9 cellular contexts compared by ENCODE assay signal in genomic region chr1:99004270-99005141, GRCh38. TPM values are rescaled to one million over a fixed set of nuclear protein-coding genes. Genes with fewer than 3 reads are reported as not detected.
A peak's percentile ranks its signal among the peaks of the same experiment; 100 is the strongest.
DNase-seq lines count a peak whose midpoint lies in the region; ATAC-seq and TF ChIP-seq lines count a peak whose summit lies in the region.
"Had no signal": no experiment of that assay in that cellular context is flagged by ENCODE, and none has a peak within 500 bp of the region (broad histone marks: within the 10 kb centered on the region; RNA-seq: fewer than 3 reads in every experiment).

Gene PLPPR5, minus strand, starts transcription at chr1:99004861. Its CDS starts 190 bp downstream, at chr1:99004671.

- H3K9me3 ChIP-seq in GM23248 (ENCODE audit: low read depth) = no peaks in the 10 kb centered on the region
- peaks cover 0 to 3% of the 10 kb centered on the region in 2 donors for H3K9me3 ChIP-seq in lung (ENCODE audit: control insufficient read depth in 2 of 2, insufficient read depth in 1 of 2, low read length in 1 of 2)
- H3K9me3 ChIP-seq in testis = no peaks in the 10 kb centered on the region

- no peak within 1 kb of the TSS for H3K27ac ChIP-seq in GM23248
- H3K27ac ChIP-seq in coronary artery = no peak within 1 kb of the TSS
- H3K27ac ChIP-seq in lung (ENCODE audit: low read depth in 1 of 2, low read length in 1 of 2) = no peak within 1 kb of the TSS
- H3K27ac ChIP-seq in testis = no peak within 1 kb of the TSS

- peak within 1 kb of the TSS; percentile 58 for H3K4me3 Mint-ChIP-seq in T-helper 2 cell treated with Interferon-gamma antibody and Interleukin-4, amounts not matched to agents 5 μg/mL and 100 μg/mL, for 36 hours

- intact Hi-C loops in testis (cut with DNase I; ENCODE audit: low total_unique reads) = no loop called here

- H3K27me3 ChIP-seq in GM23248 (replicated peaks; ENCODE audit: insufficient read depth) = peaks cover 34% of the 10 kb centered on the region
- H3K27me3 ChIP-seq in lung (ENCODE audit: control insufficient read depth, insufficient read depth) = peaks cover 6% of the 10 kb centered on the region
- H3K27me3 ChIP-seq in testis = no peaks in the 10 kb centered on the region

- H3K9ac ChIP-seq in GM23248 = no peak within 1 kb of the TSS

- H3K79me2 ChIP-seq in GM23248 (ENCODE audit: insufficient read depth) = no peaks in the 10 kb centered on the region

- no peaks in the 10 kb centered on the region for H4K20me1 ChIP-seq in GM23248 (ENCODE audit: insufficient read depth)

- in situ Hi-C loops in GM23248 (cut with MboI) = no loop called here

- H3K36me3 ChIP-seq in GM23248 (ENCODE audit: low read depth) = no peaks in the 10 kb centered on the region
- no peaks in the 10 kb centered on the region for H3K36me3 ChIP-seq in lung (ENCODE audit: control insufficient read depth in 2 of 2, insufficient read depth in 2 of 2, low read length in 2 of 2)
- H3K36me3 ChIP-seq in testis (ENCODE audit: low read depth, missing control alignments) = no peaks in the 10 kb centered on the region

- H3K9me2 ChIP-seq in GM23248 (ENCODE audit: insufficient read depth) = no peaks in the 10 kb centered on the region

- H3K27ac Mint-ChIP-seq in T-helper 2 cell treated with Interferon-gamma antibody and Interleukin-4, amounts not matched to agents 5 μg/mL and 100 μg/mL, for 36 hours = no peak within 1 kb of the TSS

- H3K4me2 ChIP-seq in GM23248 (ENCODE audit: unreplicated experiment) = peak within 1 kb of the TSS; percentile 88

- TF ChIP-seq POLR2A in testis (IDR thresholded peaks at IDR 0.05) = no peak

- no peaks in the 10 kb centered on the region for H3K36me3 Mint-ChIP-seq in T-helper 2 cell treated with Interferon-gamma antibody and Interleukin-4, amounts not matched to agents 5 μg/mL and 100 μg/mL, for 36 hours (ENCODE audit: low read depth)

- peaks cover 2% of the 10 kb centered on the region for H3K4me1 Mint-ChIP-seq in T-helper 2 cell treated with Interferon-gamma antibody and Interleukin-4, amounts not matched to agents 5 μg/mL and 100 μg/mL, for 36 hours (ENCODE audit: low read depth)

- H3K4me3 ChIP-seq in GM23248 = peak within 1 kb of the TSS; percentile 70
- H3K4me3 ChIP-seq in coronary artery = peak within 1 kb of the TSS; percentile 73
- no peak within 1 kb of the TSS for H3K4me3 ChIP-seq in lung
- peak within 1 kb of the TSS; percentile 44 to 46 for H3K4me3 ChIP-seq in testis

- ATAC-seq in lung (ENCODE audit: insufficient read depth, low FRiP score) (peak; percentile 24), HG03520 (IDR thresholded peaks at IDR 0.05; ENCODE audit: unreplicated experiment) (no peak)

- H2AFZ ChIP-seq in GM23248 = peak within 1 kb of the TSS; percentile 61

- 2 to 3% methylated on average over 58 to 88 of the region's 101 CpGs for WGBS in GM23248 (ENCODE audit: low coverage in 1 of 2, low lambda C conversion rate in 2 of 2, missing lambda C conversion rate in 2 of 2), 2 experiments
- WGBS in lung, 2 donors = 1% methylated on average over 59 to 101 of the region's 101 CpGs
- 3% methylated on average over 91 of the region's 101 CpGs; no CpG with 5 or more reads in 1 of the 2 donors for WGBS in testis, 2 donors

- H3F3A ChIP-seq in GM23248 (ENCODE audit: insufficient read depth) = no peaks in the 10 kb centered on the region

- H3K9me3 Mint-ChIP-seq in T-helper 2 cell treated with Interferon-gamma antibody and Interleukin-4, amounts not matched to agents 5 μg/mL and 100 μg/mL, for 36 hours = no peaks in the 10 kb centered on the region

- H3K4me1 ChIP-seq in GM23248 (ENCODE audit: insufficient read depth) = peaks cover 4% of the 10 kb centered on the region
- H3K4me1 ChIP-seq in lung (ENCODE audit: control insufficient read depth in 2 of 2, insufficient read depth in 2 of 2, low read length in 2 of 2) = peaks cover 0 to 9% of the 10 kb centered on the region in 2 donors
- H3K4me1 ChIP-seq in testis = no peaks in the 10 kb centered on the region

- DNase-seq in GM23248 (peak; percentile 68), coronary artery (ENCODE audit: low spot score) (no peak), lung (ENCODE audit: low spot score) (no peak), testis (peak; percentile 33), SKM-1 (lab: John Stamatoyannopoulos, UW; ENCODE audit: unreplicated experiment) (no peak), MV-4-11 (lab: John Stamatoyannopoulos, UW) (no peak)
- DNase-seq in T-helper 2 cell treated with Interferon-gamma antibody and Interleukin-4, amounts not matched to agents 5 μg/mL and 100 μg/mL, for 36 hours (ENCODE audit: low spot score) = peak; percentile 7

- H3K27me3 Mint-ChIP-seq in T-helper 2 cell treated with Interferon-gamma antibody and Interleukin-4, amounts not matched to agents 5 μg/mL and 100 μg/mL, for 36 hours (ENCODE audit: low read depth) = peaks cover 63% of the 10 kb centered on the region

- TF ChIP-seq CTCF in coronary artery (IDR thresholded peaks at IDR 0.05) = no peak
- no peak for TF ChIP-seq CTCF in lung (IDR thresholded peaks at IDR 0.05; ENCODE audit: control extremely low read depth, extremely low read depth)
- TF ChIP-seq CTCF in testis (IDR thresholded peaks at IDR 0.05) = no peak

RNA-seq across cellular contexts. Expression of gene PLPPR5, which starts in this region (rescaled TPM):
- not detected in 2 replicates for total RNA-seq in GM23248 (2014; rRNA removed; shearing (Covaris generic))
- polyA plus RNA-seq in GM23248 (2016; fragmentation: Nextera tagmentation; extraction: Ambion mirVana) = not detected in 2 replicates
- total RNA-seq in lung = 1 to 10 TPM in 1 of 2 donors, under 1 TPM in 1; 0.21 to 1.4 TPM
- under 1 TPM in 1 of 2 donors, not detected in 1; 0.05 TPM for polyA plus RNA-seq in lung
- total RNA-seq in testis = 1 to 10 TPM; 4.8 to 7.8 TPM
- 4.5 TPM for polyA plus RNA-seq in testis (ENCODE audit: insufficient read depth, low read depth, low replicate concordance)
- total RNA-seq: NCI-H460 had no signal

Comparison
In these comparisons a context has a peak if more than half of its experiments do, and no peak if none do; other contexts are left out.
1. Peak in DNase-seq, H3K4me3 ChIP-seq and H3K4me2 ChIP-seq in GM23248; RNA of the gene not detected or under 1 TPM.
2. DNase-seq: peak in T-helper 2 cell treated with Interferon-gamma antibody and Interleukin-4, amounts not matched to agents 5 μg/mL and 100 μg/mL, for 36 hours (single experiment) and testis (single experiment); none in coronary artery (single experiment), lung (single experiment), SKM-1 (single experiment) and MV-4-11 (single experiment).